ENCODE assay signal across 16 cellular contexts in the genomic region with DNA sequence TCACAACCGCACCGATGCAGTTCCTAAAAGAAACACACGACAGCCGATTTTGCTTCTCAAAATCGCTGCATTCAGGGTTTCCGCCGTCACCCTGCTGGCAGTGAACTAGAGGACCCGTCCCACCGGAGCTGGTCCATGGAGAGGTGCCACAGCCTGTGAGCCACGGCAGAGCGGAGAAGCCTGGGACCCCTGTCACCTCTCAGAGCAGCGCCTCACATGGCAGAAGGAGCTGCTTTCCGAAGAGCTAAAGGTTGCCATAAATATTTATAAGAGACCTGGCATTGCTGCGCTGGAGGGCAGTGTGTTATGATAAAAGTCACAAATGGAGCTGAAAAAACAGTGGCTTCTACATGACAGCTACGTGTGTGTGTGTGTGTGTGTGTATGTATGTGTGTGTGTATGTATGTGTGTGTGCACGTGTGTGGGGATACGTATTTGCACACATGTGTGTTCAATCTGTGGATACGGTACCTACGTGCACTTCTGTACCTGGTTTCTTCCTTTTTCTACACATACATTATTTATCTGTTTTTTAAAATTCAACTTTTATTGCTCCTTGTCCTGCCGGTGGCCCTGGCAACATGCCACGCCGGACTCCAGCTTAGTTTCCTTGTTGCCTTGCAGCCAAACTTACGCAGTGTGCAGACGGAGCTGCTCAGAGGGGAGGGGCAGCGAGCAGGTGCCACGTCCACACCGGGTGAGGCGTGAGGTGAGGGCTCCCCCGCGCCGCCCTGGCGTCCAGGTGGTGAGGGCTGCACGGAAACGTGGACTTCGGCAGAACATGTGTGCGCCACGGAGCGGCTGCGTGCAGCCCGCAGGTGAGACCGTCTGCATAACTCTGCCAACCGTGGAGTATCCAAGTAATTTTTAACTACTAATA.
DNase-seq lines count a peak whose midpoint lies in the region; ATAC-seq and TF ChIP-seq lines count a peak whose summit lies in the region.
"Had no signal": no experiment of that assay in that cellular context is flagged by ENCODE, and none has a peak within 500 bp of the region (broad histone marks: within the 10 kb centered on the region; RNA-seq: fewer than 3 reads in every experiment).

No MANE protein-coding gene starts in this region.

- no peak for TF ChIP-seq CTCF in mucosa of descending colon (IDR thresholded peaks at IDR 0.05)

- H3K9me3 ChIP-seq in mucosa of descending colon = no peaks in the 10 kb centered on the region
- H3K9me3 ChIP-seq: thoracic aorta had no signal

- peaks cover 3% of the 10 kb centered on the region for H3K4me1 ChIP-seq in mucosa of descending colon (ENCODE audit: low read depth)
- H3K4me1 ChIP-seq: parathyroid adenoma had no signal

- H3K36me3 ChIP-seq in mucosa of descending colon (ENCODE audit: low read depth) = no peaks in the 10 kb centered on the region
- H3K36me3 ChIP-seq: thoracic aorta had no signal

- ATAC-seq in mucosa of descending colon = peak; percentile 99
- no peak for ATAC-seq in HG02763 (IDR thresholded peaks at IDR 0.05; ENCODE audit: unreplicated experiment)
- ATAC-seq: activated CD8-positive, alpha-beta T cell treated with anti-CD3 and anti-CD28 coated beads for 36 hours had no signal

- intact Hi-C loops in mucosa of descending colon (cut with DNase I, micrococcal nuclease) = no loop called here

- DNase-seq in DMS153 (lab: John Stamatoyannopoulos, UW) (peak; percentile 48), NCI-H1105 treated with DMSO at 0.1 percent for 48 hours (lab: John Stamatoyannopoulos, UW) (peak; percentile 29), RPMI8226 (peak; percentile 5), mucosa of descending colon (peak; percentile 94), RKO (ENCODE audit: low spot score) (no peak)
- no peak for DNase-seq in activated CD4-positive, CD25-positive, alpha-beta regulatory T cell (lab: John Stamatoyannopoulos, UW)
- DNase-seq in activated naive CD4-positive, alpha-beta T cell (lab: John Stamatoyannopoulos, UW) = no peak
- DNase-seq: activated CD8-positive, alpha-beta T cell treated with anti-CD3 and anti-CD28 coated beads for 36 hours; DMS 273 treated with DMSO at 0.1 percent for 48 hours; KBM-7; NCI-H1417 treated with DMSO at 0.1 percent for 48 hours; stimulated activated CD4-positive, alpha-beta T cell treated with anti-CD3 and anti-CD28 coated beads, Interleukin-4, amount 100 ng/mL, for 1 hour; SW 1271 had no signal

- H3K4me3 ChIP-seq in mucosa of descending colon = no peak overlapping the region
- H3K4me3 ChIP-seq: thoracic aorta had no signal

Comparison
In these comparisons a context has a peak if more than half of its experiments do, and no peak if none do; other contexts are left out.
1. DNase-seq: peak in DMS153 (single experiment), NCI-H1105 treated with DMSO at 0.1 percent for 48 hours (single experiment), RPMI8226 (single experiment) and mucosa of descending colon (3 of 3); none in activated CD4-positive, CD25-positive, alpha-beta regulatory T cell (0 of 4), activated naive CD4-positive, alpha-beta T cell (0 of 4) and RKO (single experiment).